26 cellular contexts compared by ENCODE assay signal in genomic region chr6:65780691-65781090, GRCh38.
"Had no signal": no experiment of that assay in that cellular context is flagged by ENCODE, and none has a peak within 500 bp of the region (broad histone marks: within the 10 kb centered on the region; RNA-seq: fewer than 3 reads in every experiment).

No MANE protein-coding gene starts in this region.

- H3K36me3 ChIP-seq: colonic mucosa, esophagus muscularis mucosa, esophagus squamous epithelium, gastrocnemius medialis, gastroesophageal sphincter, heart left ventricle, heart right ventricle had no signal

- ATAC-seq: effector memory CD8-positive, alpha-beta T cell; esophagus mucosa; foreskin keratinocyte; gastrocnemius medialis; gastroesophageal sphincter; heart left ventricle; heart right ventricle had no signal

- H3K4me3 ChIP-seq: colonic mucosa, coronary artery, dorsolateral prefrontal cortex, esophagus muscularis mucosa, esophagus squamous epithelium, gastrocnemius medialis, gastroesophageal sphincter, heart left ventricle, heart right ventricle had no signal

- H3K4me1 ChIP-seq: colonic mucosa, esophagus muscularis mucosa, esophagus squamous epithelium, foreskin keratinocyte, gastrocnemius medialis, gastroesophageal sphincter, heart left ventricle, heart right ventricle had no signal

- FAIRE-seq: endometrium, endothelial cell of umbilical vein had no signal

- H3K27ac ChIP-seq: colonic mucosa, coronary artery, dorsolateral prefrontal cortex, epithelial cell of prostate, esophagus muscularis mucosa, esophagus squamous epithelium, foreskin keratinocyte, gastrocnemius medialis, gastroesophageal sphincter, heart left ventricle, heart right ventricle had no signal

- DNase-seq: colonic mucosa; cortex of kidney; dermis blood vessel endothelial cell; dorsolateral prefrontal cortex; effector CD4-positive, alpha-beta T cell; effector CD8-positive, alpha-beta T cell; effector memory CD4-positive, alpha-beta T cell; effector memory CD8-positive, alpha-beta T cell; endodermal cell; erythroblast; esophagus squamous epithelium; foreskin fibroblast; foreskin keratinocyte; foreskin melanocyte; gastrocnemius medialis; glutamatergic neuron; head of caudate nucleus; heart left ventricle; heart right ventricle had no signal

- H3K27me3 ChIP-seq: colonic mucosa, dorsolateral prefrontal cortex, esophagus muscularis mucosa, esophagus squamous epithelium, foreskin keratinocyte, gastrocnemius medialis, gastroesophageal sphincter, heart left ventricle, heart right ventricle had no signal

- H3K9me3 ChIP-seq: colonic mucosa, esophagus muscularis mucosa, esophagus squamous epithelium, gastrocnemius medialis, gastroesophageal sphincter had no signal
